Comparison of ENCODE assay signal across 8 cellular contexts in the genomic region with DNA sequence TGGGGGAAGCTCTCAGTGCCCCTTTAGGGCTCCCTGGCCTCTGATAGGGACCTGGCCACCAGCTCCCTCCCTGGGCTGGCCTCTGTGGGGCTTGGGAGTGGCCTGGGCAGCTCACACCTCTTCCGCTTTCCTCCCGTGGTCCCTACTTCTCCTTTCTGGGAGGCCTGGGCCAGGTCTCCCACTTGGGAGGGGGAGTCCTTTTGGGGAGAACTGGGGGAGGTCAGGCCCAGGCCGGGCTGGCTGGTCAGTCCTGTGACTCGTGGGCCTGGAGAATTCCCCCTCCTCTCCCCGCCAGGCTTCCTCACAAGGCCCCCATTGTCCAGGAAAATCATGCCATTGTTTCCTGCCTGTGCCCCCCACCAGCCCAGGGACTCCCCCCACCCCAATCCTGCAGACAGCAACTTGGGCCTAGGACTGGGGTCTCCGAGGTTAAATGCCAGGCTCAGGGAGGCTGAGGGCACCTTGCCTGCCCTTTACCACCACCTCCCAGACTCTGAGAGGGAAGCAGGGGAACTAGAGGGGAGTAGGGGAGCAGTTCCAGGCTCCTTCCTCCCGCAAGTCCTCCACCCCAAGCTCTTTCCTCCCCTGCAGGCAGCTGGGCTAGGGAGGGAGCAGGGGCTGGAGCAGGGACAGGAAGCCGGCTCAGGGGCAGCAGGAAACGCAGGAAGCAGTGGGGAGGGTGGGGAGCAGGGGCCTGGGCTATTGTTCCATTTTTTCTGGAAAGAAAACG. TPM values are rescaled to one million over a fixed set of nuclear protein-coding genes. Genes with fewer than 3 reads are reported as not detected.
DNase-seq lines count a peak whose midpoint lies in the region; ATAC-seq and TF ChIP-seq lines count a peak whose summit lies in the region.

No MANE protein-coding gene starts in this region.

- H3K4me1 ChIP-seq in mesendoderm (ENCODE audit: control insufficient read depth, low read depth, low read length): peaks cover 9% of the 10 kb centered on the region
- peaks cover 0 to 14% of the 10 kb centered on the region in 2 donors for H3K4me1 ChIP-seq in uterus

- no peaks in the 10 kb centered on the region for H3K27me3 Mint-ChIP-seq in activated naive CD4-positive, alpha-beta T cell treated with anti-CD3 and anti-CD28 coated beads for 36 hours (ENCODE audit: low read depth)

- peaks cover 17% of the 10 kb centered on the region for H3K79me1 ChIP-seq in mesendoderm (ENCODE audit: low read length)

- H3K4me3 ChIP-seq in mesendoderm (ENCODE audit: low read length) (no peak overlapping the region), uterus (peak overlapping the region in 1 of 2 donors; percentile 1)

- H3K36me3 ChIP-seq in mesendoderm (ENCODE audit: control insufficient read depth, insufficient read depth, low read length) (no peaks in the 10 kb centered on the region), uterus (no peaks in the 10 kb centered on the region)

- no peak overlapping the region for H2BK5ac ChIP-seq in mesendoderm (ENCODE audit: low read length)

- H3K9me3 ChIP-seq in uterus: no peaks in the 10 kb centered on the region

- H4K5ac ChIP-seq in mesendoderm (ENCODE audit: low read length): no peak overlapping the region

- peaks cover 35% of the 10 kb centered on the region for H3K4me1 Mint-ChIP-seq in activated naive CD4-positive, alpha-beta T cell treated with anti-CD3 and anti-CD28 coated beads for 36 hours (ENCODE audit: low read depth)

- no peak overlapping the region for H2AK5ac ChIP-seq in mesendoderm (ENCODE audit: low read length)

- peaks cover 7% of the 10 kb centered on the region for H3K79me2 ChIP-seq in mesendoderm (ENCODE audit: control insufficient read depth, insufficient read depth, low read length)

- H3K27ac Mint-ChIP-seq in activated naive CD4-positive, alpha-beta T cell treated with anti-CD3 and anti-CD28 coated beads for 36 hours: peak overlapping the region; percentile 59

- no peak overlapping the region for H3K4me3 Mint-ChIP-seq in activated naive CD4-positive, alpha-beta T cell treated with anti-CD3 and anti-CD28 coated beads for 36 hours

- no peak for DNase-seq in activated naive CD4-positive, alpha-beta T cell treated with anti-CD3 and anti-CD28 coated beads for 36 hours
- DNase-seq in activated naive CD4-positive, alpha-beta T cell treated with anti-CD3 and anti-CD28 coated beads, Interleukin-2, amount 50 U/mL, for 16 hours: no peak
- peak in 60 of 61 donors; percentile 33 to 92 (median 76) for DNase-seq in caudate nucleus (lab: John Stamatoyannopoulos, UW)
- DNase-seq in mesendoderm: peak; percentile 55
- no peak for DNase-seq in uterus
- DNase-seq in NCI-H748 (lab: John Stamatoyannopoulos, UW; ENCODE audit: unreplicated experiment): no peak
- DNase-seq in effector CD4-positive, alpha-beta T cell: no peak

- H3K27ac ChIP-seq in caudate nucleus (ENCODE audit: low read depth, low read length) (peak overlapping the region; percentile 99), mesendoderm (ENCODE audit: low read depth, low read length) (no peak overlapping the region), uterus (peak overlapping the region; percentile 86 to 87)

- no peak overlapping the region for H3K18ac ChIP-seq in mesendoderm (ENCODE audit: low read length)

- WGBS in mesendoderm (ENCODE audit: extremely low coverage, insufficient coverage, low lambda C conversion rate): no CpG with 5 or more reads among the region's 10 CpGs

- no peak overlapping the region for H3K23ac ChIP-seq in mesendoderm (ENCODE audit: low read length)

- no peak overlapping the region for H3K4ac ChIP-seq in mesendoderm (ENCODE audit: low read depth, low read length)

- no peak overlapping the region for H3K4me2 ChIP-seq in mesendoderm (ENCODE audit: low read length)

- TF ChIP-seq CTCF in uterus (IDR thresholded peaks at IDR 0.05): no peak

- H3K36me3 Mint-ChIP-seq in activated naive CD4-positive, alpha-beta T cell treated with anti-CD3 and anti-CD28 coated beads for 36 hours (ENCODE audit: low read depth): peaks cover 10% of the 10 kb centered on the region

- intact Hi-C loops in activated naive CD4-positive, alpha-beta T cell treated with anti-CD3 and anti-CD28 coated beads for 36 hours (cut with micrococcal nuclease): no loop called here
- intact Hi-C loops in uterus (cut with DNase I; ENCODE audit: low total_unique reads): no loop called here

- no peaks in the 10 kb centered on the region for H3K27me3 ChIP-seq in mesendoderm (ENCODE audit: insufficient read depth, low read length, poor library complexity)
- no peaks in the 10 kb centered on the region for H3K27me3 ChIP-seq in uterus

- peak overlapping the region; percentile 70 for H3K56ac ChIP-seq in mesendoderm (ENCODE audit: low read length)

- peak overlapping the region; percentile 41 for H3K9ac ChIP-seq in mesendoderm (ENCODE audit: low read length)

- no peak for ATAC-seq in GM19463 (IDR thresholded peaks at IDR 0.05; ENCODE audit: unreplicated experiment)

- H2BK15ac ChIP-seq in mesendoderm (replicated peaks; ENCODE audit: low read depth): no peak overlapping the region

- H2BK120ac ChIP-seq in mesendoderm (ENCODE audit: low read depth, low read length): no peak overlapping the region

- CTCF ChIA-PET in activated naive CD4-positive, alpha-beta T cell treated with anti-CD3 and anti-CD28 coated beads for 36 hours (lab: Charles Lee): no interaction called here

- H3K9me3 Mint-ChIP-seq in activated naive CD4-positive, alpha-beta T cell treated with anti-CD3 and anti-CD28 coated beads for 36 hours: no peaks in the 10 kb centered on the region

- no peak for TF ChIP-seq POLR2A in uterus (IDR thresholded peaks at IDR 0.05)

- H4K8ac ChIP-seq in mesendoderm (ENCODE audit: low read depth, low read length): no peak overlapping the region

RNA-seq across cellular contexts. Expression of a gene that starts 2.8 kb away (rescaled TPM):
- 10 to 100 TPM; 28.9 to 32.7 TPM for total RNA-seq in activated naive CD4-positive, alpha-beta T cell treated with anti-CD3 and anti-CD28 coated beads for 36 hours
- 21.4 TPM for polyA plus RNA-seq in mesendoderm (2013, experiment 1 of 2)
- 21.4 TPM for polyA plus RNA-seq in mesendoderm (2013, experiment 2 of 2)
- 100 to 1,000 TPM in 1 of 4 donors, 10 to 100 TPM in 3; 22.1 to 139 (median 51.8) TPM for total RNA-seq in uterus

RNA-seq across cellular contexts. Expression of a gene that starts 4.4 kb away (rescaled TPM):
- total RNA-seq in activated naive CD4-positive, alpha-beta T cell treated with anti-CD3 and anti-CD28 coated beads for 36 hours: 10 to 100 TPM; 21.6 to 24.7 TPM
- polyA plus RNA-seq in mesendoderm (2013, experiment 1 of 2): 16.1 TPM
- 16.3 TPM for polyA plus RNA-seq in mesendoderm (2013, experiment 2 of 2)
- total RNA-seq in uterus: 10 to 100 TPM in 3 of 4 donors, 1 to 10 TPM in 1; 6.8 to 47.4 (median 24.6) TPM

RNA-seq across cellular contexts. Expression of a gene that starts 15.6 kb away (rescaled TPM):
- total RNA-seq in activated naive CD4-positive, alpha-beta T cell treated with anti-CD3 and anti-CD28 coated beads for 36 hours: under 1 TPM in 1 of 2 experiments, not detected in 1; 0.35 TPM
- polyA plus RNA-seq in mesendoderm (2013, experiment 1 of 2): not detected
- 0.04 TPM for polyA plus RNA-seq in mesendoderm (2013, experiment 2 of 2)
- 1 to 10 TPM in 1 of 4 donors, under 1 TPM in 1, not detected in 2; 0.26 to 5.8 TPM for total RNA-seq in uterus

RNA-seq across cellular contexts. Expression of a gene that starts 26.7 kb away (rescaled TPM):
- 100 to 1,000 TPM; 146 to 150 TPM for total RNA-seq in activated naive CD4-positive, alpha-beta T cell treated with anti-CD3 and anti-CD28 coated beads for 36 hours
- 36.3 TPM for polyA plus RNA-seq in mesendoderm (2013, experiment 1 of 2)
- 38.3 TPM for polyA plus RNA-seq in mesendoderm (2013, experiment 2 of 2)
- 10 to 100 TPM; 11.2 to 60.1 (median 27.0) TPM for total RNA-seq in uterus

RNA-seq across cellular contexts. Expression of a gene that starts 35.3 kb away (rescaled TPM):
- total RNA-seq in activated naive CD4-positive, alpha-beta T cell treated with anti-CD3 and anti-CD28 coated beads for 36 hours: 10 to 100 TPM; 51.9 to 54.6 TPM
- 1.5 TPM for polyA plus RNA-seq in mesendoderm (2013, experiment 1 of 2)
- 2.7 TPM for polyA plus RNA-seq in mesendoderm (2013, experiment 2 of 2)
- 100 to 1,000 TPM in 1 of 4 donors, 10 to 100 TPM in 3; 44.2 to 159 (median 69.5) TPM for total RNA-seq in uterus

Comparison
In these comparisons a context has a peak if more than half of its experiments do, and no peak if none do; other contexts are left out.
1. DNase-seq: peak in caudate nucleus (60 of 61) and mesendoderm (single experiment); none in activated naive CD4-positive, alpha-beta T cell treated with anti-CD3 and anti-CD28 coated beads for 36 hours (single experiment), activated naive CD4-positive, alpha-beta T cell treated with anti-CD3 and anti-CD28 coated beads, Interleukin-2, amount 50 U/mL, for 16 hours (single experiment), uterus (0 of 2), NCI-H748 (single experiment) and effector CD4-positive, alpha-beta T cell (single experiment).